In genomic region chr2:97663962-97664635, GRCh38 we compare ENCODE assay signal across 8 cellular contexts. TPM values are rescaled to one million over a fixed set of nuclear protein-coding genes. Genes with fewer than 3 reads are reported as not detected.
DNase-seq lines count a peak whose midpoint lies in the region; ATAC-seq lines count a peak whose summit lies in the region.

ACTR1B (minus strand) TSS chr2:97664044; CDS start chr2:97663890, 154 bp downstream.

- peaks cover 19 to 22% (median 21%) of the 10 kb centered on the region in 3 donors for H3K4me1 Mint-ChIP-seq in IgD-negative memory B cell

- no peaks in the 10 kb centered on the region for H3K9me3 Mint-ChIP-seq in IgD-negative memory B cell

- no peaks in the 10 kb centered on the region for H3K36me3 Mint-ChIP-seq in IgD-negative memory B cell

- H3K27me3 Mint-ChIP-seq in IgD-negative memory B cell, result no peaks in the 10 kb centered on the region

- H3K27ac Mint-ChIP-seq in IgD-negative memory B cell, result peak within 1 kb of the TSS; percentile 96 to 99 (median 97)

- H3K4me3 Mint-ChIP-seq in IgD-negative memory B cell, result peak within 1 kb of the TSS; percentile 94 to 100 (median 98)

- ATAC-seq in GM21529 (IDR thresholded peaks at IDR 0.05; ENCODE audit: unreplicated experiment), result peak; percentile 84

- DNase-seq in DMS153 (lab: John Stamatoyannopoulos, UW) (peak; percentile 98), OCI-M1 (lab: John Stamatoyannopoulos, UW) (peak; percentile 99), activated T-cell treated with anti-CD3 and anti-CD28 coated beads for 24 hours (ENCODE audit: low read depth) (peak; percentile 97), epidermal melanocyte (ENCODE audit: insufficient read length, low spot score) (peak; percentile 85), middle frontal gyrus (ENCODE audit: extremely low spot score, low spot score) (peak; percentile 95)
- DNase-seq in stimulated activated CD8-positive, alpha-beta memory T cell treated with anti-CD3 and anti-CD28 coated beads, Interleukin-2, amount 100 ng/mL, for 48 hours (ENCODE audit: low read depth in 2 of 2), result peak; percentile 95 to 97

RNA-seq across cellular contexts. Expression of gene ACTR1B, which starts in this region (rescaled TPM):
- 11.3 TPM for polyA plus RNA-seq in IgD-negative memory B cell

Comparison
In these comparisons a context has a peak if more than half of its experiments do, and no peak if none do; other contexts are left out.
1. Peak in every context shown above with its lines: DNase-seq and ATAC-seq.